1 cellular context compared by ENCODE assay signal in genomic region chr4:54783402-54784110, GRCh38.
TF ChIP-seq lines count a peak whose summit lies in the region.

No MANE protein-coding gene starts in this region.

TF ChIP-seq in WTC11, 78 proteins besides CTCF, POLR2A, EP300 and RAD21 (continued from another document):
- TF ChIP-seq USF2 (CRISPR knock-in tag; IDR thresholded peaks at IDR 0.05) (no peak), RELA (CRISPR knock-in tag; IDR thresholded peaks at IDR 0.05; ENCODE audit: borderline replicate concordance) (no peak), ZNF263 (CRISPR knock-in tag; IDR thresholded peaks at IDR 0.05; ENCODE audit: low read depth) (no peak), ZNF671 (CRISPR knock-in tag; IDR thresholded peaks at IDR 0.05) (no peak), ZNF416 (CRISPR knock-in tag; IDR thresholded peaks at IDR 0.05) (no peak)
